Comparison of ENCODE assay signal across 2 cellular contexts in genomic region chr4:55554453-55555030, GRCh38.
TF ChIP-seq lines count a peak whose summit lies in the region.

No MANE protein-coding gene starts in this region.

TF ChIP-seq in HEK293T, 16 proteins besides CTCF, POLR2A, EP300 and RAD21:
- no peak for TF ChIP-seq PKNOX1 (IDR thresholded peaks at IDR 0.05)

TF ChIP-seq in GM12878, 131 proteins besides CTCF, POLR2A, EP300 and RAD21:
- TF ChIP-seq MYB (IDR thresholded peaks at IDR 0.05; ENCODE audit: borderline replicate concordance, low read depth, low read length) = no peak
- no peak for TF ChIP-seq IKZF1 (conservative IDR thresholded peaks at IDR 0.05)
- TF ChIP-seq EZH2 (IDR thresholded peaks at IDR 0.05; ENCODE audit: borderline replicate concordance, control insufficient read depth, low read depth, low read length) = no peak
- no peak for TF ChIP-seq CUX1 (IDR thresholded peaks at IDR 0.05; ENCODE audit: insufficient replicate concordance, low read depth, low read length)
- peak; percentile 47; the same call in 1 of the 2 replicates for TF ChIP-seq SMC3 (IDR thresholded peaks at IDR 0.05; ENCODE audit: borderline replicate concordance, low read length)
- no peak for TF ChIP-seq NR2C1 (IDR thresholded peaks at IDR 0.05)
- TF ChIP-seq KDM1A (IDR thresholded peaks at IDR 0.05; ENCODE audit: borderline replicate concordance) = no peak
- no peak for TF ChIP-seq ZBTB4 (CRISPR knock-in tag; IDR thresholded peaks at IDR 0.05)
- TF ChIP-seq IRF5 (IDR thresholded peaks at IDR 0.05; ENCODE audit: borderline replicate concordance) = no peak
- TF ChIP-seq RUNX3 (IDR thresholded peaks at IDR 0.05; ENCODE audit: low read length) = 0 out of 2 replicates have a peak, but pooled peaks have one; percentile 13
